ENCODE assay signal across 15 cellular contexts in genomic region chr6:125872259-125872921, GRCh38.
DNase-seq lines count a peak whose midpoint lies in the region; ATAC-seq, FAIRE-seq and TF ChIP-seq lines count a peak whose summit lies in the region.
"Had no signal": no experiment of that assay in that cellular context is flagged by ENCODE, and none has a peak within 500 bp of the region (broad histone marks: within the 10 kb centered on the region; RNA-seq: fewer than 3 reads in every experiment).

No MANE protein-coding gene starts in this region.

- H3K27me3 ChIP-seq in keratinocyte (ENCODE audit: control insufficient read depth, extremely low read depth, insufficient read depth, low read length) (no peaks in the 10 kb centered on the region), MM.1S (replicated peaks; ENCODE audit: insufficient read depth, low read length) (no peaks in the 10 kb centered on the region)
- H3K27me3 ChIP-seq: spleen, upper lobe of left lung had no signal

- H3K9ac ChIP-seq in keratinocyte (ENCODE audit: control insufficient read depth, extremely low read depth, insufficient read depth, low read length), result no peak overlapping the region
- H3K9ac ChIP-seq in MM.1S (ENCODE audit: low read length), result no peak overlapping the region

- no peak overlapping the region for H3K4me3 Mint-ChIP-seq in activated T-cell treated with anti-CD3 and anti-CD28 coated beads, Interleukin-2, amount 50 U/mL, for 24 hours
- H3K4me3 Mint-ChIP-seq: activated CD8-positive, alpha-beta T cell treated with anti-CD3 and anti-CD28 coated beads for 36 hours had no signal

- H3K4me3 ChIP-seq in AG10803 (ENCODE audit: low read length), result no peak overlapping the region
- H3K4me3 ChIP-seq in keratinocyte (ENCODE audit: control insufficient read depth in 2 of 3, extremely low read depth in 1 of 3, insufficient read depth in 2 of 3, low read depth in 1 of 3, low read length in 3 of 3), result no peak overlapping the region
- H3K4me3 ChIP-seq in MM.1S (ENCODE audit: low read length), result no peak overlapping the region
- H3K4me3 ChIP-seq: spleen, upper lobe of left lung had no signal

- H3K79me2 ChIP-seq in keratinocyte (ENCODE audit: control insufficient read depth, insufficient read depth, low read length), result no peaks in the 10 kb centered on the region
- H3K79me2 ChIP-seq in MM.1S (ENCODE audit: low read length), result no peaks in the 10 kb centered on the region

- no peak for TF ChIP-seq CTCF in AG10803 (conservative IDR thresholded peaks at IDR 0.05; ENCODE audit: low read length)
- TF ChIP-seq CTCF in keratinocyte (optimal IDR thresholded peaks at IDR 0.05 in 1 of 3, IDR thresholded peaks at IDR 0.05 in 1 of 3, conservative IDR thresholded peaks at IDR 0.05 in 1 of 3; ENCODE audit: extremely low read depth in 1 of 3, insufficient read depth in 2 of 3, low read length in 3 of 3), result no peak
- TF ChIP-seq CTCF in MM.1S (IDR thresholded peaks at IDR 0.05; ENCODE audit: low read length), result no peak

- H3K9me3 ChIP-seq in keratinocyte (ENCODE audit: control insufficient read depth, low read depth, low read length), result no peaks in the 10 kb centered on the region
- no peaks in the 10 kb centered on the region for H3K9me3 ChIP-seq in MM.1S (replicated peaks; ENCODE audit: insufficient read depth, low read length)
- H3K9me3 ChIP-seq: spleen, upper lobe of left lung had no signal

- dilution Hi-C loops in keratinocyte (cut with MboI; ENCODE audit: extremely low pct_ligation_motif_present, low sequenced_read_pairs), result no loop called here

- peaks cover 48% of the 10 kb centered on the region for H3K36me3 Mint-ChIP-seq in activated T-cell treated with anti-CD3 and anti-CD28 coated beads, Interleukin-2, amount 50 U/mL, for 24 hours (ENCODE audit: low read depth)

- H3K9me1 ChIP-seq in keratinocyte (ENCODE audit: control insufficient read depth, extremely low read depth, insufficient read depth, low read length), result no peaks in the 10 kb centered on the region

- no peak for ATAC-seq in HG03280 (IDR thresholded peaks at IDR 0.05; ENCODE audit: unreplicated experiment)
- ATAC-seq: activated CD8-positive, alpha-beta T cell treated with anti-CD3 and anti-CD28 coated beads for 36 hours had no signal

- no peaks in the 10 kb centered on the region for H3K4me1 Mint-ChIP-seq in activated T-cell treated with anti-CD3 and anti-CD28 coated beads, Interleukin-2, amount 50 U/mL, for 24 hours (ENCODE audit: low read depth)

- FAIRE-seq in keratinocyte (lab: Jason Lieb, UNC), result no peak

- H2AFZ ChIP-seq in keratinocyte (ENCODE audit: control insufficient read depth, low read length) (no peak overlapping the region), MM.1S (ENCODE audit: low read length) (no peak overlapping the region)

- H3F3A ChIP-seq in MM.1S (ENCODE audit: insufficient read depth, low read length), result no peaks in the 10 kb centered on the region

- no peak overlapping the region for H3K27ac Mint-ChIP-seq in activated T-cell treated with anti-CD3 and anti-CD28 coated beads, Interleukin-2, amount 50 U/mL, for 24 hours
- H3K27ac Mint-ChIP-seq: activated CD8-positive, alpha-beta T cell treated with anti-CD3 and anti-CD28 coated beads for 36 hours had no signal

- peak overlapping the region; percentile 47 for H3K4me2 ChIP-seq in keratinocyte (ENCODE audit: control insufficient read depth, extremely low read depth, insufficient read depth, low read depth, low read length)
- no peak overlapping the region for H3K4me2 ChIP-seq in MM.1S (ENCODE audit: low read depth, low read length)

- no peaks in the 10 kb centered on the region for H4K20me1 ChIP-seq in keratinocyte (ENCODE audit: control insufficient read depth, extremely low read depth, insufficient read depth, low read length)
- no peaks in the 10 kb centered on the region for H4K20me1 ChIP-seq in MM.1S (ENCODE audit: insufficient read depth, low read length)

- no peaks in the 10 kb centered on the region for H3K27me3 Mint-ChIP-seq in activated T-cell treated with anti-CD3 and anti-CD28 coated beads, Interleukin-2, amount 50 U/mL, for 24 hours
- H3K27me3 Mint-ChIP-seq: activated CD8-positive, alpha-beta T cell treated with anti-CD3 and anti-CD28 coated beads for 36 hours had no signal

- H3K36me3 ChIP-seq in keratinocyte (ENCODE audit: control insufficient read depth in 2 of 2, extremely low read depth in 1 of 2, insufficient read depth in 2 of 2, low read length in 2 of 2), result no peaks in the 10 kb centered on the region
- no peaks in the 10 kb centered on the region for H3K36me3 ChIP-seq in MM.1S (replicated peaks; ENCODE audit: insufficient read depth, low read length)

- peaks cover 23% of the 10 kb centered on the region for H3K4me1 ChIP-seq in keratinocyte (ENCODE audit: control insufficient read depth, extremely low read depth, insufficient read depth, low read length)
- H3K4me1 ChIP-seq in MM.1S (ENCODE audit: low read length), result no peaks in the 10 kb centered on the region
- H3K4me1 ChIP-seq: spleen had no signal

- DNase-seq in AG10803 (ENCODE audit: low read depth) (peak; percentile 19), M059J (ENCODE audit: low read depth) (peak; percentile 87), keratinocyte (ENCODE audit: low read depth, low spot score) (peak; percentile 5), MM.1S (no peak)
- DNase-seq in activated T-cell treated with anti-CD3 and anti-CD28 coated beads, Interleukin-2, amount 50 U/mL, for 24 hours, result no peak
- no peak for DNase-seq in activated CD4-positive, alpha-beta T cell treated with anti-CD3 and anti-CD28 coated beads, Interleukin-2, amount 50 U/mL, for 1 hour
- DNase-seq: activated CD8-positive, alpha-beta T cell treated with anti-CD3 and anti-CD28 coated beads for 36 hours; activated naive CD4-positive, alpha-beta T cell; foreskin fibroblast; NCI-H1417; spleen; upper lobe of left lung had no signal

- H3K27ac ChIP-seq in angular gyrus (ENCODE audit: low read depth, low read length) (peak overlapping the region; percentile 93), keratinocyte (ENCODE audit: control insufficient read depth, insufficient read depth, low read length) (no peak overlapping the region), MM.1S (ENCODE audit: low read length) (no peak overlapping the region)
- H3K27ac ChIP-seq: HL-60, spleen, upper lobe of left lung had no signal

- H3K9me3 Mint-ChIP-seq in activated T-cell treated with anti-CD3 and anti-CD28 coated beads, Interleukin-2, amount 50 U/mL, for 24 hours, result no peaks in the 10 kb centered on the region
- H3K9me3 Mint-ChIP-seq: activated CD8-positive, alpha-beta T cell treated with anti-CD3 and anti-CD28 coated beads for 36 hours had no signal

- no peaks in the 10 kb centered on the region for H3K9me2 ChIP-seq in MM.1S (replicated peaks; ENCODE audit: insufficient read depth, low read length)

Comparison
In these comparisons a context has a peak if more than half of its experiments do, and no peak if none do; other contexts are left out.
1. DNase-seq: peak in AG10803 (single experiment), M059J (single experiment) and keratinocyte (single experiment); none in MM.1S (single experiment), activated T-cell treated with anti-CD3 and anti-CD28 coated beads, Interleukin-2, amount 50 U/mL, for 24 hours (single experiment) and activated CD4-positive, alpha-beta T cell treated with anti-CD3 and anti-CD28 coated beads, Interleukin-2, amount 50 U/mL, for 1 hour (single experiment).